12 cellular contexts compared by ENCODE assay signal in the genomic region with DNA sequence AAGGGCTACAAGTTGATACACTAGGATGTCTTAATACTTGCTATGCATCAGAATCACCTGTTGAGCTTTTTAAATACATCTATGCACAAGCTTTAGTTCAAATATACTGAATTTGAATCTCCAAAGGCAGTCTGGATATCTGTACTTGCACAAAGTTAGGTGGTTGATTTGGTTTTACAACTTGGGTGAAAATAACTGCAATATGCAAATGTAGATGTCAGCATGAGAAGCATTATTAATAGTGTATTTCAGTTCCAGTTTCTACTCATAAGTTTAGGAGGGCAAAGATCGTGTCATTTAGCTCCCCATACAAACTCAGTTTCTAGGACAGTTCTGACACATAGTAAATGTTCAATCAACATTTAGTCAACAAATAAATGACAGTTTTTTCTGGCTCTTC.
A peak's percentile ranks its signal among the peaks of the same experiment; 100 is the strongest.
DNase-seq lines count a peak whose midpoint lies in the region; ATAC-seq lines count a peak whose summit lies in the region.
"Had no signal": no experiment of that assay in that cellular context is flagged by ENCODE, and none has a peak within 500 bp of the region (broad histone marks: within the 10 kb centered on the region; RNA-seq: fewer than 3 reads in every experiment).

No MANE protein-coding gene starts in this region.

- H3K27me3 Mint-ChIP-seq in memory B cell, result no peaks in the 10 kb centered on the region
- H3K27me3 Mint-ChIP-seq: activated naive CD8-positive, alpha-beta T cell treated with anti-CD3 and anti-CD28 coated beads, Interleukin-2, amount 10 ng/mL, durations not matched to agents 7 days and 5 days had no signal

- H3K4me1 Mint-ChIP-seq in memory B cell, result peaks cover 51% of the 10 kb centered on the region

- DNase-seq in memory B cell (ENCODE audit: low spot score in 2 of 2) (no peak), SW 1271 (lab: John Stamatoyannopoulos, UW) (no peak), COR-L47 (lab: John Stamatoyannopoulos, UW) (no peak), T-helper 2 cell (no peak)
- DNase-seq in activated CD4-positive, alpha-beta T cell treated with anti-CD3 and anti-CD28 coated beads for 1 hour, result no peak
- DNase-seq: activated naive CD8-positive, alpha-beta T cell treated with anti-CD3 and anti-CD28 coated beads, Interleukin-2, amount 10 ng/mL, durations not matched to agents 7 days and 5 days; DMS79 treated with DMSO at 0.1 percent for 48 hours; effector memory CD4-positive, alpha-beta T cell; NCI-H1436 treated with DMSO at 0.1 percent for 48 hours had no signal

- ATAC-seq in GM18909 (IDR thresholded peaks at IDR 0.05; ENCODE audit: poor library complexity, unreplicated experiment) (peak; percentile 98), GM21576 (IDR thresholded peaks at IDR 0.05; ENCODE audit: unreplicated experiment) (peak; percentile 95), HG03103 (IDR thresholded peaks at IDR 0.05; ENCODE audit: low read depth, unreplicated experiment) (peak; percentile 98), memory B cell (ENCODE audit: low read depth) (peak; percentile 98)

- H3K27ac Mint-ChIP-seq in memory B cell, result peak overlapping the region; percentile 97
- H3K27ac Mint-ChIP-seq: activated naive CD8-positive, alpha-beta T cell treated with anti-CD3 and anti-CD28 coated beads, Interleukin-2, amount 10 ng/mL, durations not matched to agents 7 days and 5 days had no signal

- peak overlapping the region; percentile 77 for H3K4me3 Mint-ChIP-seq in memory B cell
- H3K4me3 Mint-ChIP-seq: activated naive CD8-positive, alpha-beta T cell treated with anti-CD3 and anti-CD28 coated beads, Interleukin-2, amount 10 ng/mL, durations not matched to agents 7 days and 5 days had no signal

- peaks cover 42% of the 10 kb centered on the region for H3K36me3 Mint-ChIP-seq in memory B cell

- H3K9me3 Mint-ChIP-seq in memory B cell, result peaks cover 9% of the 10 kb centered on the region
- H3K9me3 Mint-ChIP-seq: activated naive CD8-positive, alpha-beta T cell treated with anti-CD3 and anti-CD28 coated beads, Interleukin-2, amount 10 ng/mL, durations not matched to agents 7 days and 5 days had no signal
